In genomic region chr6:24931752-24932691, GRCh38 we compare ENCODE assay signal across 8 cellular contexts. TPM values are rescaled to one million over a fixed set of nuclear protein-coding genes. Genes with fewer than 3 reads are reported as not detected.
A peak's percentile ranks its signal among the peaks of the same experiment; 100 is the strongest.
DNase-seq lines count a peak whose midpoint lies in the region; ATAC-seq, FAIRE-seq and TF ChIP-seq lines count a peak whose summit lies in the region.

No MANE protein-coding gene starts in this region.

- H3K27me3 Mint-ChIP-seq in activated CD4-positive, alpha-beta T cell treated with anti-CD3 and anti-CD28 coated beads for 36 hours, result no peaks in the 10 kb centered on the region

- H3K4me1 ChIP-seq in spleen (peaks cover 30 to 89% (median 68%) of the 10 kb centered on the region in 6 donors), testis (peaks cover 5% of the 10 kb centered on the region)

- POLR2A ChIA-PET in activated CD4-positive, alpha-beta T cell treated with anti-CD3 and anti-CD28 coated beads for 36 hours (lab: Charles Lee), result interaction anchor here (0.5 to 2.5 kb wide), 9 partner anchors 12 to 95 kb away, joined by 3 to 13 read pairs (median 3); no protein-coding TSS in a partner anchor

- H3K27me3 ChIP-seq in spleen (replicated peaks in 1 of 7), result no peaks in the 10 kb centered on the region
- H3K27me3 ChIP-seq in testis, result no peaks in the 10 kb centered on the region

- peaks cover 6% of the 10 kb centered on the region for H3K9me3 Mint-ChIP-seq in activated CD4-positive, alpha-beta T cell treated with anti-CD3 and anti-CD28 coated beads for 36 hours (ENCODE audit: low read depth)

- H3K4me3 Mint-ChIP-seq in activated CD4-positive, alpha-beta T cell treated with anti-CD3 and anti-CD28 coated beads for 36 hours, result peak overlapping the region; percentile 93

- H3K36me3 ChIP-seq in spleen, result peaks cover 0 to 44% (median 0%) of the 10 kb centered on the region in 6 donors
- H3K36me3 ChIP-seq in testis (ENCODE audit: low read depth, missing control alignments), result no peaks in the 10 kb centered on the region

- H3K36me3 Mint-ChIP-seq in activated CD4-positive, alpha-beta T cell treated with anti-CD3 and anti-CD28 coated beads for 36 hours (ENCODE audit: low read depth), result peaks cover 15% of the 10 kb centered on the region

- TF ChIP-seq POLR2A in spleen (IDR thresholded peaks at IDR 0.05), result no peak
- no peak for TF ChIP-seq POLR2A in testis (IDR thresholded peaks at IDR 0.05)

- H3K4me3 ChIP-seq in astrocyte of the spinal cord (ENCODE audit: low read depth, low read length), result no peak overlapping the region
- H3K4me3 ChIP-seq in spleen, result peak overlapping the region; percentile 27 to 85 (median 59)
- no peak overlapping the region for H3K4me3 ChIP-seq in testis

- ATAC-seq in activated CD4-positive, alpha-beta T cell treated with anti-CD3 and anti-CD28 coated beads for 36 hours, result peak; percentile 14
- ATAC-seq in HG03565 (IDR thresholded peaks at IDR 0.05; ENCODE audit: unreplicated experiment) (peak; percentile 25), HG03354 (IDR thresholded peaks at IDR 0.05; ENCODE audit: poor library complexity, severe bottlenecking, unreplicated experiment) (no peak)

- H3K27ac Mint-ChIP-seq in activated CD4-positive, alpha-beta T cell treated with anti-CD3 and anti-CD28 coated beads for 36 hours, result peak overlapping the region; percentile 95

- H3K9me3 ChIP-seq in spleen, result no peaks in the 10 kb centered on the region
- no peaks in the 10 kb centered on the region for H3K9me3 ChIP-seq in testis

- H3K4me1 Mint-ChIP-seq in activated CD4-positive, alpha-beta T cell treated with anti-CD3 and anti-CD28 coated beads for 36 hours, result peaks cover 85% of the 10 kb centered on the region

- peak; percentile 48 for DNase-seq in activated CD4-positive, alpha-beta T cell treated with anti-CD3 and anti-CD28 coated beads for 36 hours
- no peak for DNase-seq in activated CD4-positive, alpha-beta T cell treated with anti-CD3 and anti-CD28 coated beads, Interleukin-2, amount 50 U/mL, for 4 hours
- DNase-seq in astrocyte of the spinal cord (ENCODE audit: low read depth, low spot score) (peak; percentile 79), spleen (peak; percentile 71), testis (no peak), urothelium cell line (ENCODE audit: low spot score) (no peak)

- FAIRE-seq in urothelium cell line (lab: Jason Lieb, UNC), result no peak

- WGBS in spleen, 5 donors, result 36 to 58% (median 54%) methylated on average over 7 of the region's 7 CpGs
- WGBS in testis, 2 donors, result 73 to 74% methylated on average over 7 of the region's 7 CpGs

- in situ Hi-C loops in astrocyte of the spinal cord (cut with HindIII; ENCODE audit: low sequenced_read_pairs), result no loop called here

- intact Hi-C loops in activated CD4-positive, alpha-beta T cell treated with anti-CD3 and anti-CD28 coated beads for 36 hours (cut with DNase I, micrococcal nuclease), result loop anchor here (1.0 to 2.0 kb wide), 7 partner anchors 10 to 211 kb away; no protein-coding TSS in a partner anchor
- intact Hi-C loops in spleen (cut with DNase I; ENCODE audit: low total_unique reads) (loop anchor here (10.0 kb wide), 1 partner anchor 63 kb away; no protein-coding TSS in a partner anchor), testis (cut with DNase I; ENCODE audit: low total_unique reads) (no loop called here)

- CTCF ChIA-PET in activated CD4-positive, alpha-beta T cell treated with anti-CD3 and anti-CD28 coated beads for 36 hours (lab: Charles Lee), result interaction anchor here (0.8 to 9.1 kb wide), 27 partner anchors 7 to 203 kb away, joined by 3 to 152 read pairs (median 8); no protein-coding TSS in a partner anchor

- H3K27ac ChIP-seq in spleen (peak overlapping the region; percentile 37 to 94 (median 88)), testis (no peak overlapping the region)

- TF ChIP-seq CTCF in astrocyte of the spinal cord (IDR thresholded peaks at IDR 0.05; ENCODE audit: low read depth, low read length) (no peak), spleen (IDR thresholded peaks at IDR 0.05 in 8 of 11, conservative IDR thresholded peaks at IDR 0.05 in 3 of 11) (no peak), testis (IDR thresholded peaks at IDR 0.05) (no peak)

RNA-seq across cellular contexts. Expression of gene RIPOR2, which starts 3.7 kb away (rescaled TPM):
- 10 to 100 TPM; 60.0 to 67.0 TPM for total RNA-seq in activated CD4-positive, alpha-beta T cell treated with anti-CD3 and anti-CD28 coated beads for 36 hours
- total RNA-seq in spleen (100 to 1,000 TPM; 128 to 247 (median 172) TPM), testis (1 to 10 TPM; 3.7 to 10.0 TPM)
- polyA plus RNA-seq in spleen (10 to 100 TPM; 40.6 to 43.4 (median 41.2) TPM), testis (ENCODE audit: insufficient read depth, low read depth, low replicate concordance) (15.1 TPM)

Comparison
In these comparisons a context has a peak if more than half of its experiments do, and no peak if none do; other contexts are left out.
1. DNase-seq: peak in activated CD4-positive, alpha-beta T cell treated with anti-CD3 and anti-CD28 coated beads for 36 hours (single experiment), astrocyte of the spinal cord (single experiment) and spleen (single experiment); none in activated CD4-positive, alpha-beta T cell treated with anti-CD3 and anti-CD28 coated beads, Interleukin-2, amount 50 U/mL, for 4 hours (0 of 2), testis (single experiment) and urothelium cell line (single experiment).
2. H3K4me3 ChIP-seq: peak in spleen (8 of 8); none in astrocyte of the spinal cord (single experiment) and testis (0 of 2).
3. H3K27ac ChIP-seq: peak in spleen (8 of 8); none in testis (0 of 2).
4. RNA of gene RIPOR2, which starts 3.7 kb away (total RNA-seq): 128 to 247 TPM in spleen and 60.0 to 67.0 TPM in activated CD4-positive, alpha-beta T cell treated with anti-CD3 and anti-CD28 coated beads for 36 hours; 3.7 to 10.0 TPM in testis; every median in the first group is over 4 times any median in the second.